Comparison of ENCODE assay signal across 9 cellular contexts in the genomic region with DNA sequence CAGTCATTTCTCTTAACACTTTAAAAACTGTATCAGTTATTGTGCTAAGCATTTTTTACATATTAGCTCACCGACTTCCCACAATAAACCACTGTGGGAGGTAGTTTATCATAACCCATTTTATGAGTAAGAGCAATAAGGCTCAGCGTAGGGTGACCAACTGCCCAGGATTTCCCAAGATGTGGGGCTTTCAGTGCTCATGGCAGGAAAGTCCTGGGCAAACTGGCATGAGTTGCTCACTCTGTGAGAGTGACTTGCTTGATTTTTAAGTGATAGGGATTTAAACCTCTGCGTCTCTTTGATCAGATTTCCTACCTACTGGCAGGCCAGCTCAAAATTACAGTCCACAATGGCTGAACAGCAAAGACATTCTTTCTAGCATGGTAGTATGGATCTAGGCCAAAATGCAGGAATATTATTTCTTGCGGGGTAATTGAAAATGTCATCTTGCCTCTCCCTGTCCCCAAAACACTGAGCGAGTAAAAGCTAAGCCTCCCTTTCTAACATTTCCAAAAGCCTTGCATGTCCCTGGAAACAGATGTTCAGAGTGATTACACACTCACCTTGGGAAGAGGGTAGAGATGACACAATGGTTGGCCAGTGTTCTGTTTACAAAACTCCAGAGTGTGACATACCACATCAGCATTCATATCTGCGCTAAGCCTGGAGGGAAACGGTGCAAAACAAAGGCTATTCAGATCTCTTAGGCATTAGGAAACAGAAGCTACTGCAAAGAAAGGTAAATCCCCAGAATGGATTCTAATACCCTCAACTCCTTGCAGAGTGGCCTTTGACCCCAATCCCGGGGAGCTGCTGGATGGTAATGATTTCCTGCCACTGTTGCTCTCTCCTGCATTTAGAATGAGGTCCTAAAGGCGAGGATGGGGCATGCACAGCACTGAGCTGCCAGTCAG.
DNase-seq lines count a peak whose midpoint lies in the region; ATAC-seq, FAIRE-seq and TF ChIP-seq lines count a peak whose summit lies in the region.
"Had no signal": no experiment of that assay in that cellular context is flagged by ENCODE, and none has a peak within 500 bp of the region (broad histone marks: within the 10 kb centered on the region; RNA-seq: fewer than 3 reads in every experiment).

No MANE protein-coding gene starts in this region.

- peak overlapping the region; percentile 82 for H2BK120ac ChIP-seq in trophoblast cell (ENCODE audit: insufficient read depth, low read length, poor library complexity)

- H3K4me1 ChIP-seq in GM23248 (ENCODE audit: insufficient read depth) = peaks cover 27% of the 10 kb centered on the region
- peaks cover under 1 to 4% (median 3%) of the 10 kb centered on the region in 4 donors for H3K4me1 ChIP-seq in esophagus muscularis mucosa
- H3K4me1 ChIP-seq in trophoblast cell (ENCODE audit: control insufficient read depth in 1 of 2, insufficient read depth in 2 of 2, low read length in 2 of 2) = peaks cover 18 to 20% of the 10 kb centered on the region in 2 experiments

- H4K91ac ChIP-seq in trophoblast cell (ENCODE audit: low read depth, low read length) = peak overlapping the region; percentile 67

- no peak for TF ChIP-seq EP300 in esophagus muscularis mucosa (IDR thresholded peaks at IDR 0.05)

- TF ChIP-seq POLR2A in esophagus muscularis mucosa (IDR thresholded peaks at IDR 0.05; ENCODE audit: low read depth) (no peak), GM12891 (IDR thresholded peaks at IDR 0.05; ENCODE audit: low read depth, low read length) (no peak)

- H3K9ac ChIP-seq in GM23248 (peak overlapping the region; percentile 77), trophoblast cell (ENCODE audit: low read length) (no peak overlapping the region)

- H3K27me3 ChIP-seq in GM23248 (replicated peaks; ENCODE audit: insufficient read depth) = no peaks in the 10 kb centered on the region
- H3K27me3 ChIP-seq in esophagus muscularis mucosa = no peaks in the 10 kb centered on the region
- H3K27me3 ChIP-seq in trophoblast cell (ENCODE audit: insufficient read depth, low read length) = no peaks in the 10 kb centered on the region

- WGBS in GM23248 (ENCODE audit: low coverage in 1 of 2, low lambda C conversion rate in 2 of 2, missing lambda C conversion rate in 2 of 2), 2 experiments = 22 to 24% methylated on average over 9 of the region's 9 CpGs
- WGBS in esophagus muscularis mucosa = 72% methylated on average over 9 of the region's 9 CpGs
- WGBS in trophoblast cell (ENCODE audit: extremely low coverage, insufficient coverage, insufficient read length) = no CpG with 5 or more reads among the region's 9 CpGs

- peaks cover 18% of the 10 kb centered on the region for H3K79me1 ChIP-seq in trophoblast cell (ENCODE audit: low read length)

- H3K27ac ChIP-seq in GM23248 (peak overlapping the region; percentile 96), esophagus muscularis mucosa (replicated peaks in 1 of 4) (no peak overlapping the region), trophoblast cell (ENCODE audit: low read depth, low read length) (peak overlapping the region; percentile 85)

- no peak for FAIRE-seq in GM12891 (lab: Jason Lieb, UNC)

- H3K4ac ChIP-seq in trophoblast cell (ENCODE audit: low read depth, low read length) = no peak overlapping the region

- H4K20me1 ChIP-seq in GM23248 (ENCODE audit: insufficient read depth) = no peaks in the 10 kb centered on the region

- intact Hi-C loops in esophagus muscularis mucosa (cut with DNase I) = no loop called here

- DNase-seq in GM23248 (peak; percentile 96), NCI-H82 (lab: John Stamatoyannopoulos, UW) (peak; percentile 39), esophagus muscularis mucosa (ENCODE audit: extremely low spot score) (peak; percentile 90), trophoblast cell (peak; percentile 85 to 92), NK-92 (lab: John Stamatoyannopoulos, UW; ENCODE audit: unreplicated experiment) (no peak), GM12891 (ENCODE audit: insufficient read length, low spot score) (no peak)
- DNase-seq: activated B cell treated with CpG ODN at 0.5 μM for 24 hours had no signal

- peak overlapping the region; percentile 68 for H3K4me2 ChIP-seq in GM23248 (ENCODE audit: unreplicated experiment)
- H3K4me2 ChIP-seq in trophoblast cell (ENCODE audit: low read length) = no peak overlapping the region

- peaks cover 18% of the 10 kb centered on the region for H3F3A ChIP-seq in GM23248 (ENCODE audit: insufficient read depth)

- TF ChIP-seq CTCF in esophagus muscularis mucosa (IDR thresholded peaks at IDR 0.05) = no peak

- H2BK5ac ChIP-seq in trophoblast cell (ENCODE audit: low read depth, low read length, poor library complexity) = peak overlapping the region; percentile 86

- H2BK12ac ChIP-seq in trophoblast cell (ENCODE audit: low read length) = peak overlapping the region; percentile 74

- H2AFZ ChIP-seq in GM23248 (no peak overlapping the region), trophoblast cell (ENCODE audit: insufficient read depth, low read length, poor library complexity) (no peak overlapping the region)

- H3K36me3 ChIP-seq in GM23248 (ENCODE audit: low read depth) (no peaks in the 10 kb centered on the region), esophagus muscularis mucosa (no peaks in the 10 kb centered on the region), trophoblast cell (ENCODE audit: control insufficient read depth in 1 of 2, insufficient read depth in 2 of 2, low read length in 2 of 2) (no peaks in the 10 kb centered on the region)

- no peaks in the 10 kb centered on the region for H3K79me2 ChIP-seq in GM23248 (ENCODE audit: insufficient read depth)
- H3K79me2 ChIP-seq in trophoblast cell (ENCODE audit: control insufficient read depth, insufficient read depth, low read length, poor library complexity) = no peaks in the 10 kb centered on the region

- H3K23ac ChIP-seq in trophoblast cell (ENCODE audit: low read length) = no peak overlapping the region

- peak overlapping the region; percentile 62 for H4K8ac ChIP-seq in trophoblast cell (ENCODE audit: low read depth, low read length)

- H3K18ac ChIP-seq in trophoblast cell (ENCODE audit: low read length) = peak overlapping the region; percentile 66

- H3K4me3 ChIP-seq in GM23248 (peak overlapping the region; percentile 53), esophagus muscularis mucosa (no peak overlapping the region), trophoblast cell (ENCODE audit: low read depth, low read length) (no peak overlapping the region)

- H3K9me3 ChIP-seq in GM23248 (ENCODE audit: low read depth) (no peaks in the 10 kb centered on the region), esophagus muscularis mucosa (no peaks in the 10 kb centered on the region), trophoblast cell (ENCODE audit: insufficient read depth, low read depth, low read length) (no peaks in the 10 kb centered on the region)

- no peak overlapping the region for H2AK5ac ChIP-seq in trophoblast cell (ENCODE audit: low read length)

- in situ Hi-C loops in GM23248 (cut with MboI) = no loop called here

- no peak for ATAC-seq in HG02763 (IDR thresholded peaks at IDR 0.05; ENCODE audit: unreplicated experiment)
- no peak for ATAC-seq in HG02678 (IDR thresholded peaks at IDR 0.05; ENCODE audit: unreplicated experiment)

- H3K9me2 ChIP-seq in GM23248 (ENCODE audit: insufficient read depth) = no peaks in the 10 kb centered on the region

- no peak overlapping the region for H4K12ac ChIP-seq in trophoblast cell (ENCODE audit: low read depth, low read length)

- peak overlapping the region; percentile 57 for H3K14ac ChIP-seq in trophoblast cell (ENCODE audit: low read length)

TF ChIP-seq in GM12891, 5 proteins besides CTCF, POLR2A, EP300 and RAD21:
- TF ChIP-seq PAX5 (IDR thresholded peaks at IDR 0.05; ENCODE audit: insufficient read depth, low read length, severe bottlenecking) = no peak
- TF ChIP-seq SPI1 (IDR thresholded peaks at IDR 0.05; ENCODE audit: low read depth, low read length) = no peak
- TF ChIP-seq POU2F2 (IDR thresholded peaks at IDR 0.05; ENCODE audit: low read depth, low read length) = no peak
- no peak for TF ChIP-seq POLR2AphosphoS5 (IDR thresholded peaks at IDR 0.05; ENCODE audit: low read depth, low read length)
- no peak for TF ChIP-seq TAF1 (IDR thresholded peaks at IDR 0.05; ENCODE audit: low read depth, low read length)

Comparison
In these comparisons a context has a peak if more than half of its experiments do, and no peak if none do; other contexts are left out.
1. DNase-seq: peak in GM23248 (single experiment), NCI-H82 (single experiment), esophagus muscularis mucosa (single experiment) and trophoblast cell (2 of 2); none in NK-92 (single experiment) and GM12891 (single experiment).
2. H3K27ac ChIP-seq: peak in GM23248 (single experiment) and trophoblast cell (single experiment); none in esophagus muscularis mucosa (0 of 4).